Comparison of ENCODE assay signal across 1 cellular context in the genomic region with DNA sequence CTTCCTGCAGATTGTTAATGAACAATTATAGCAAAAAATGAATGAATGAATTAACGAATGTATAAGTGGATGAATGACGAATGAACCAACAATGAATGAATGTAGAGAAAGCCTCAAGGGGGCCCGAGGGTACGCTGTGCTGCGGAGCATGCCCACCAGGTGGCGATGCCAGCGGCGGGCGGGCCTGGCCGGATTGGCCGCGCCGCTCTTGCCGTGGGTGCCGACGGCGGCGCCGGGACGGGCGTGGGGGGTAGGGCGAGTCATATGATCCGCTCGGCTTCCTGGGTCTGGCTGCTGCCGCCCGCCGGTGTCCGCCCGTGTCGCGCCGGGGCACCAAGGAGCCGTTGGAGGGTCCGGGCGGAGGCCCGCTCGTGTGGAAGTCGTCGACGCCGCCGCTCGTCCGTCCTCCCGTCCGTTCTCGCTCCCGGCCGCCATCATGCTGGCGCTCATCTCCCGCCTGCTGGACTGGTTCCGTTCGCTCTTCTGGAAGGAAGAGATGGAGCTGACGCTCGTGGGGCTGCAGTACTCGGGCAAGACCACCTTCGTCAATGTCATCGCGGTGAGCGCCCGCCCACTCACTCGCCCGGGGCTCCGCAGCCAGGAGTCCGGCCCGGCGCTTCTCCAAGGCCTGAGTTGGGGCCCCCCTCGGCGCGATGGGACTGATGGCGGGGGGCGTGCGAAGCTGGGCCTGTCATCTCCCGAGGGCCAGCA.
TF ChIP-seq lines count a peak whose summit lies in the region.

A gene (plus strand): TSS at position 263 of the 711 bp plus-strand sequence. CDS start 174 bp downstream, at position 437.

TF ChIP-seq in HepG2, 621 proteins besides CTCF, POLR2A, EP300 and RAD21 (continued from another document and continues in another):
- TF ChIP-seq FIP1L1 (IDR thresholded peaks at IDR 0.05; ENCODE audit: borderline replicate concordance, insufficient read depth, low read depth, low read length) = no peak; the same call in 1 of the 2 replicates
- peak; percentile 66; the same call in 1 of the 2 replicates for TF ChIP-seq ARNTL (CRISPR knock-in tag; IDR thresholded peaks at IDR 0.05)
- no peak for TF ChIP-seq TEAD2 (CRISPR knock-in tag; IDR thresholded peaks at IDR 0.05)
- peak; percentile 29; the same call in 1 of the 2 replicates for TF ChIP-seq SMAD9 (CRISPR knock-in tag; IDR thresholded peaks at IDR 0.05)
- no peak for TF ChIP-seq GATA4 (IDR thresholded peaks at IDR 0.05; ENCODE audit: borderline replicate concordance, low read depth)
- no peak for TF ChIP-seq ZFP41 (CRISPR knock-in tag; IDR thresholded peaks at IDR 0.05; ENCODE audit: borderline replicate concordance)
- TF ChIP-seq CCAR2 (optimal IDR thresholded peaks at IDR 0.05; ENCODE audit: low read depth, low read length) = no peak
- no peak for TF ChIP-seq ZNF234 (CRISPR knock-in tag; conservative IDR thresholded peaks at IDR 0.05)
- TF ChIP-seq, protein P1, sequence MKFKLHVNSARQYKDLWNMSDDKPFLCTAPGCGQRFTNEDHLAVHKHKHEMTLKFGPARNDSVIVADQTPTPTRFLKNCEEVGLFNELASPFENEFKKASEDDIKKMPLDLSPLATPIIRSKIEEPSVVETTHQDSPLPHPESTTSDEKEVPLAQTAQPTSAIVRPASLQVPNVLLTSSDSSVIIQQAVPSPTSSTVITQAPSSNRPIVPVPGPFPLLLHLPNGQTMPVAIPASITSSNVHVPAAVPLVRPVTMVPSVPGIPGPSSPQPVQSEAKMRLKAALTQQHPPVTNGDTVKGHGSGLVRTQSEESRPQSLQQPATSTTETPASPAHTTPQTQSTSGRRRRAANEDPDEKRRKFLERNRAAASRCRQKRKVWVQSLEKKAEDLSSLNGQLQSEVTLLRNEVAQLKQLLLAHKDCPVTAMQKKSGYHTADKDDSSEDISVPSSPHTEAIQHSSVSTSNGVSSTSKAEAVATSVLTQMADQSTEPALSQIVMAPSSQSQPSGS (CRISPR knock-in tag; IDR thresholded peaks at IDR 0.05) = peak; percentile 68; the same call in 1 of the 2 replicates
- peak; percentile 29; the same call in 1 of the 2 replicates for TF ChIP-seq TGIF2 (CRISPR knock-in tag; IDR thresholded peaks at IDR 0.05)
- peak; percentile 50; the same call in 1 of the 2 replicates for TF ChIP-seq ZKSCAN8 (CRISPR knock-in tag; IDR thresholded peaks at IDR 0.05; ENCODE audit: borderline replicate concordance)
- TF ChIP-seq KDM4B (CRISPR knock-in tag; IDR thresholded peaks at IDR 0.05) = no peak
- TF ChIP-seq ZNF674 (CRISPR knock-in tag; IDR thresholded peaks at IDR 0.05; ENCODE audit: low read depth) = peak; percentile 45; the same call in 1 of the 2 replicates
- no peak for TF ChIP-seq TRIM24 (CRISPR knock-in tag; IDR thresholded peaks at IDR 0.05)
- no peak for TF ChIP-seq MYNN (CRISPR knock-in tag; IDR thresholded peaks at IDR 0.05; ENCODE audit: low read depth)
- no peak for TF ChIP-seq HHEX (CRISPR knock-in tag; IDR thresholded peaks at IDR 0.05)
- TF ChIP-seq ZBTB42 (CRISPR knock-in tag; IDR thresholded peaks at IDR 0.05) = peak; percentile 80; the same call in 1 of the 2 replicates
- 0 out of 2 replicates have a peak, but pooled peaks have one; percentile 41 for TF ChIP-seq HCFC1 (IDR thresholded peaks at IDR 0.05; ENCODE audit: low read depth, low read length)
- TF ChIP-seq SATB2 (CRISPR knock-in tag; IDR thresholded peaks at IDR 0.05) = no peak
- no peak for TF ChIP-seq PAWR (CRISPR knock-in tag; IDR thresholded peaks at IDR 0.05; ENCODE audit: borderline replicate concordance)
- peak; percentile 84 for TF ChIP-seq YY1 (IDR thresholded peaks at IDR 0.05; ENCODE audit: insufficient read depth, insufficient replicate concordance, low read depth, low read length)
- TF ChIP-seq, protein P2, sequence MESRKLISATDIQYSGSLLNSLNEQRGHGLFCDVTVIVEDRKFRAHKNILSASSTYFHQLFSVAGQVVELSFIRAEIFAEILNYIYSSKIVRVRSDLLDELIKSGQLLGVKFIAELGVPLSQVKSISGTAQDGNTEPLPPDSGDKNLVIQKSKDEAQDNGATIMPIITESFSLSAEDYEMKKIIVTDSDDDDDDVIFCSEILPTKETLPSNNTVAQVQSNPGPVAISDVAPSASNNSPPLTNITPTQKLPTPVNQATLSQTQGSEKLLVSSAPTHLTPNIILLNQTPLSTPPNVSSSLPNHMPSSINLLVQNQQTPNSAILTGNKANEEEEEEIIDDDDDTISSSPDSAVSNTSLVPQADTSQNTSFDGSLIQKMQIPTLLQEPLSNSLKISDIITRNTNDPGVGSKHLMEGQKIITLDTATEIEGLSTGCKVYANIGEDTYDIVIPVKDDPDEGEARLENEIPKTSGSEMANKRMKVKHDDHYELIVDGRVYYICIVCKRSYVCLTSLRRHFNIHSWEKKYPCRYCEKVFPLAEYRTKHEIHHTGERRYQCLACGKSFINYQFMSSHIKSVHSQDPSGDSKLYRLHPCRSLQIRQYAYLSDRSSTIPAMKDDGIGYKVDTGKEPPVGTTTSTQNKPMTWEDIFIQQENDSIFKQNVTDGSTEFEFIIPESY (CRISPR knock-in tag; IDR thresholded peaks at IDR 0.05) = peak; percentile 78
- peak; percentile 95 for TF ChIP-seq NCOA1 (CRISPR knock-in tag; IDR thresholded peaks at IDR 0.05)
- TF ChIP-seq GLI4 (CRISPR knock-in tag; IDR thresholded peaks at IDR 0.05; ENCODE audit: borderline replicate concordance) = peak; percentile 64; the same call in 1 of the 2 replicates
- TF ChIP-seq ZNF451 (CRISPR knock-in tag; IDR thresholded peaks at IDR 0.05) = no peak
- no peak for TF ChIP-seq ZNF101 (CRISPR knock-in tag; IDR thresholded peaks at IDR 0.05; ENCODE audit: borderline replicate concordance, low read depth)
- TF ChIP-seq, protein P3, sequence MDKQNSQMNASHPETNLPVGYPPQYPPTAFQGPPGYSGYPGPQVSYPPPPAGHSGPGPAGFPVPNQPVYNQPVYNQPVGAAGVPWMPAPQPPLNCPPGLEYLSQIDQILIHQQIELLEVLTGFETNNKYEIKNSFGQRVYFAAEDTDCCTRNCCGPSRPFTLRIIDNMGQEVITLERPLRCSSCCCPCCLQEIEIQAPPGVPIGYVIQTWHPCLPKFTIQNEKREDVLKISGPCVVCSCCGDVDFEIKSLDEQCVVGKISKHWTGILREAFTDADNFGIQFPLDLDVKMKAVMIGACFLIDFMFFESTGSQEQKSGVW (CRISPR knock-in tag; IDR thresholded peaks at IDR 0.05; ENCODE audit: borderline replicate concordance) = peak; percentile 64; the same call in 1 of the 2 replicates
- no peak for TF ChIP-seq CHD4 (IDR thresholded peaks at IDR 0.05; ENCODE audit: borderline replicate concordance, low read length)
- peak; percentile 45; the same call in 1 of the 2 replicates for TF ChIP-seq ZFP90 (CRISPR knock-in tag; IDR thresholded peaks at IDR 0.05; ENCODE audit: borderline replicate concordance)
- TF ChIP-seq PCBP2 (optimal IDR thresholded peaks at IDR 0.05; ENCODE audit: low read depth, low read length, poor library complexity, severe bottlenecking) = no peak
- peak; percentile 42; the same call in 1 of the 2 replicates for TF ChIP-seq SMAD1 (CRISPR knock-in tag; IDR thresholded peaks at IDR 0.05; ENCODE audit: borderline replicate concordance, low read depth)
- TF ChIP-seq ZNF564 (CRISPR knock-in tag; IDR thresholded peaks at IDR 0.05) = peak; percentile 83
- TF ChIP-seq, protein P4, sequence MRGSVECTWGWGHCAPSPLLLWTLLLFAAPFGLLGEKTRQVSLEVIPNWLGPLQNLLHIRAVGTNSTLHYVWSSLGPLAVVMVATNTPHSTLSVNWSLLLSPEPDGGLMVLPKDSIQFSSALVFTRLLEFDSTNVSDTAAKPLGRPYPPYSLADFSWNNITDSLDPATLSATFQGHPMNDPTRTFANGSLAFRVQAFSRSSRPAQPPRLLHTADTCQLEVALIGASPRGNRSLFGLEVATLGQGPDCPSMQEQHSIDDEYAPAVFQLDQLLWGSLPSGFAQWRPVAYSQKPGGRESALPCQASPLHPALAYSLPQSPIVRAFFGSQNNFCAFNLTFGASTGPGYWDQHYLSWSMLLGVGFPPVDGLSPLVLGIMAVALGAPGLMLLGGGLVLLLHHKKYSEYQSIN (CRISPR knock-in tag; IDR thresholded peaks at IDR 0.05; ENCODE audit: borderline replicate concordance) = no peak
- peak; percentile 97 for TF ChIP-seq SPEN (CRISPR knock-in tag; IDR thresholded peaks at IDR 0.05; ENCODE audit: low read depth)
- TF ChIP-seq, protein P5, sequence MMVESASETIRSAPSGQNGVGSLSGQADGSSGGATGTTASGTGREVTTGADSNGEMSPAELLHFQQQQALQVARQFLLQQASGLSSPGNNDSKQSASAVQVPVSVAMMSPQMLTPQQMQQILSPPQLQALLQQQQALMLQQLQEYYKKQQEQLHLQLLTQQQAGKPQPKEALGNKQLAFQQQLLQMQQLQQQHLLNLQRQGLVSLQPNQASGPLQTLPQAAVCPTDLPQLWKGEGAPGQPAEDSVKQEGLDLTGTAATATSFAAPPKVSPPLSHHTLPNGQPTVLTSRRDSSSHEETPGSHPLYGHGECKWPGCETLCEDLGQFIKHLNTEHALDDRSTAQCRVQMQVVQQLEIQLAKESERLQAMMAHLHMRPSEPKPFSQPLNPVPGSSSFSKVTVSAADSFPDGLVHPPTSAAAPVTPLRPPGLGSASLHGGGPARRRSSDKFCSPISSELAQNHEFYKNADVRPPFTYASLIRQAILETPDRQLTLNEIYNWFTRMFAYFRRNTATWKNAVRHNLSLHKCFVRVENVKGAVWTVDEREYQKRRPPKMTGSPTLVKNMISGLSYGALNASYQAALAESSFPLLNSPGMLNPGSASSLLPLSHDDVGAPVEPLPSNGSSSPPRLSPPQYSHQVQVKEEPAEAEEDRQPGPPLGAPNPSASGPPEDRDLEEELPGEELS (CRISPR knock-in tag; IDR thresholded peaks at IDR 0.05) = peak; percentile 71
- no peak for TF ChIP-seq SP140L (CRISPR knock-in tag; IDR thresholded peaks at IDR 0.05; ENCODE audit: borderline replicate concordance)
- TF ChIP-seq, protein P6, sequence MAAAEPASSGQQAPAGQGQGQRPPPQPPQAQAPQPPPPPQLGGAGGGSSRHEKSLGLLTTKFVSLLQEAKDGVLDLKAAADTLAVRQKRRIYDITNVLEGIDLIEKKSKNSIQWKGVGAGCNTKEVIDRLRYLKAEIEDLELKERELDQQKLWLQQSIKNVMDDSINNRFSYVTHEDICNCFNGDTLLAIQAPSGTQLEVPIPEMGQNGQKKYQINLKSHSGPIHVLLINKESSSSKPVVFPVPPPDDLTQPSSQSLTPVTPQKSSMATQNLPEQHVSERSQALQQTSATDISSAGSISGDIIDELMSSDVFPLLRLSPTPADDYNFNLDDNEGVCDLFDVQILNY (CRISPR knock-in tag; conservative IDR thresholded peaks at IDR 0.05) = no peak; the same call in 1 of the 2 replicates
- peak; percentile 84 for TF ChIP-seq REPIN1 (CRISPR knock-in tag; IDR thresholded peaks at IDR 0.05; ENCODE audit: borderline replicate concordance, low read depth)
- TF ChIP-seq, protein P7, sequence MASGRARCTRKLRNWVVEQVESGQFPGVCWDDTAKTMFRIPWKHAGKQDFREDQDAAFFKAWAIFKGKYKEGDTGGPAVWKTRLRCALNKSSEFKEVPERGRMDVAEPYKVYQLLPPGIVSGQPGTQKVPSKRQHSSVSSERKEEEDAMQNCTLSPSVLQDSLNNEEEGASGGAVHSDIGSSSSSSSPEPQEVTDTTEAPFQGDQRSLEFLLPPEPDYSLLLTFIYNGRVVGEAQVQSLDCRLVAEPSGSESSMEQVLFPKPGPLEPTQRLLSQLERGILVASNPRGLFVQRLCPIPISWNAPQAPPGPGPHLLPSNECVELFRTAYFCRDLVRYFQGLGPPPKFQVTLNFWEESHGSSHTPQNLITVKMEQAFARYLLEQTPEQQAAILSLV (CRISPR knock-in tag; IDR thresholded peaks at IDR 0.05; ENCODE audit: borderline replicate concordance) = peak; percentile 97
- TF ChIP-seq, protein P8, sequence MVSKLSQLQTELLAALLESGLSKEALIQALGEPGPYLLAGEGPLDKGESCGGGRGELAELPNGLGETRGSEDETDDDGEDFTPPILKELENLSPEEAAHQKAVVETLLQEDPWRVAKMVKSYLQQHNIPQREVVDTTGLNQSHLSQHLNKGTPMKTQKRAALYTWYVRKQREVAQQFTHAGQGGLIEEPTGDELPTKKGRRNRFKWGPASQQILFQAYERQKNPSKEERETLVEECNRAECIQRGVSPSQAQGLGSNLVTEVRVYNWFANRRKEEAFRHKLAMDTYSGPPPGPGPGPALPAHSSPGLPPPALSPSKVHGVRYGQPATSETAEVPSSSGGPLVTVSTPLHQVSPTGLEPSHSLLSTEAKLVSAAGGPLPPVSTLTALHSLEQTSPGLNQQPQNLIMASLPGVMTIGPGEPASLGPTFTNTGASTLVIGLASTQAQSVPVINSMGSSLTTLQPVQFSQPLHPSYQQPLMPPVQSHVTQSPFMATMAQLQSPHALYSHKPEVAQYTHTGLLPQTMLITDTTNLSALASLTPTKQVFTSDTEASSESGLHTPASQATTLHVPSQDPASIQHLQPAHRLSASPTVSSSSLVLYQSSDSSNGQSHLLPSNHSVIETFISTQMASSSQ (IDR thresholded peaks at IDR 0.05; ENCODE audit: low read depth) = no peak
- TF ChIP-seq, protein P8 (CRISPR knock-in tag; IDR thresholded peaks at IDR 0.05; ENCODE audit: borderline replicate concordance) = peak; percentile 75
- TF ChIP-seq, protein P9, sequence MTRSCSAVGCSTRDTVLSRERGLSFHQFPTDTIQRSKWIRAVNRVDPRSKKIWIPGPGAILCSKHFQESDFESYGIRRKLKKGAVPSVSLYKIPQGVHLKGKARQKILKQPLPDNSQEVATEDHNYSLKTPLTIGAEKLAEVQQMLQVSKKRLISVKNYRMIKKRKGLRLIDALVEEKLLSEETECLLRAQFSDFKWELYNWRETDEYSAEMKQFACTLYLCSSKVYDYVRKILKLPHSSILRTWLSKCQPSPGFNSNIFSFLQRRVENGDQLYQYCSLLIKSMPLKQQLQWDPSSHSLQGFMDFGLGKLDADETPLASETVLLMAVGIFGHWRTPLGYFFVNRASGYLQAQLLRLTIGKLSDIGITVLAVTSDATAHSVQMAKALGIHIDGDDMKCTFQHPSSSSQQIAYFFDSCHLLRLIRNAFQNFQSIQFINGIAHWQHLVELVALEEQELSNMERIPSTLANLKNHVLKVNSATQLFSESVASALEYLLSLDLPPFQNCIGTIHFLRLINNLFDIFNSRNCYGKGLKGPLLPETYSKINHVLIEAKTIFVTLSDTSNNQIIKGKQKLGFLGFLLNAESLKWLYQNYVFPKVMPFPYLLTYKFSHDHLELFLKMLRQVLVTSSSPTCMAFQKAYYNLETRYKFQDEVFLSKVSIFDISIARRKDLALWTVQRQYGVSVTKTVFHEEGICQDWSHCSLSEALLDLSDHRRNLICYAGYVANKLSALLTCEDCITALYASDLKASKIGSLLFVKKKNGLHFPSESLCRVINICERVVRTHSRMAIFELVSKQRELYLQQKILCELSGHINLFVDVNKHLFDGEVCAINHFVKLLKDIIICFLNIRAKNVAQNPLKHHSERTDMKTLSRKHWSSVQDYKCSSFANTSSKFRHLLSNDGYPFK (CRISPR knock-in tag; IDR thresholded peaks at IDR 0.05; ENCODE audit: borderline replicate concordance) = peak; percentile 66; the same call in 1 of the 2 replicates
- TF ChIP-seq NCOR1 (IDR thresholded peaks at IDR 0.05; ENCODE audit: borderline replicate concordance, low read length) = no peak; the same call in 1 of the 2 replicates
